ENCODE assay signal across 28 cellular contexts in genomic region chr7:114822844-114823243, GRCh38.
"Had no signal": no experiment of that assay in that cellular context is flagged by ENCODE, and none has a peak within 500 bp of the region (broad histone marks: within the 10 kb centered on the region; RNA-seq: fewer than 3 reads in every experiment).

No MANE protein-coding gene starts in this region.

- DNase-seq: activated CD4-positive, alpha-beta memory T cell treated with anti-CD3 and anti-CD28 coated beads for 36 hours; activated CD4-positive, alpha-beta T cell treated with anti-CD3 and anti-CD28 coated beads for 36 hours; activated CD4-positive, alpha-beta T cell treated with anti-CD3 and anti-CD28 coated beads, Interleukin-2, amount 50 U/mL, for 1 hour; activated CD8-positive, alpha-beta memory T cell treated with anti-CD3 and anti-CD28 coated beads, Interleukin-2, amount 50 U/mL, for 4 hours; activated effector memory CD4-positive, alpha-beta T cell treated with Interleukin-2 at 50 U/mL for 16 hours; activated naive CD4-positive, alpha-beta T cell treated with anti-CD3 and anti-CD28 coated beads, Interleukin-2, amount 10 ng/mL, durations not matched to agents 7 days and 5 days; activated naive CD8-positive, alpha-beta T cell treated with anti-CD3 and anti-CD28 coated beads, Interleukin-2, amount 50 U/mL, for 24 hours; activated T-cell treated with anti-CD3 and anti-CD28 coated beads, Interleukin-2, amount 50 U/mL, for 48 hours; anterior cingulate cortex; caudate nucleus; cerebellar nuclear complex; Kasumi-1; KG1; MM.1S; MV-4-11; NCI-H1092; NCI-H1436 treated with DMSO at 0.1 percent for 48 hours; NCI-H1694 treated with DMSO at 0.1 percent for 48 hours; NCI-H2029; NCI-H510A; NCI-H748 treated with DMSO at 0.1 percent for 48 hours; NK-92 treated with Interleukin-12 subunit alpha and Interleukin-12 subunit beta, amount 100 ng/mL, for 24 hours; SHP77; SJCRH30 had no signal

- H3K27me3 ChIP-seq: SJCRH30 had no signal

- H3K4me3 Mint-ChIP-seq: activated CD4-positive, alpha-beta memory T cell treated with anti-CD3 and anti-CD28 coated beads for 36 hours; activated CD4-positive, alpha-beta T cell treated with anti-CD3 and anti-CD28 coated beads for 36 hours; activated naive CD4-positive, alpha-beta T cell treated with anti-CD3 and anti-CD28 coated beads, Interleukin-2, amount 10 ng/mL, durations not matched to agents 7 days and 5 days; activated naive CD8-positive, alpha-beta T cell; activated naive CD8-positive, alpha-beta T cell treated with anti-CD3 and anti-CD28 coated beads, Interleukin-2, amount 50 U/mL, for 24 hours; brain had no signal

- H3K9me3 ChIP-seq: SJCRH30 had no signal

- H3K36me3 ChIP-seq: SJCRH30 had no signal

- H3K4me3 ChIP-seq: SJCRH30, SK-N-MC had no signal

- ATAC-seq: activated CD4-positive, alpha-beta T cell treated with anti-CD3 and anti-CD28 coated beads for 36 hours; activated CD4-positive, CD25-positive, alpha-beta regulatory T cell treated with anti-CD3 and anti-CD28 coated beads, Interleukin-2, amount 50 U/mL, for 24 hours; activated naive CD8-positive, alpha-beta T cell treated with anti-CD3 and anti-CD28 coated beads, Interleukin-2, amount 50 U/mL, for 24 hours had no signal

- H3K27me3 Mint-ChIP-seq: activated CD4-positive, alpha-beta memory T cell treated with anti-CD3 and anti-CD28 coated beads for 36 hours; activated CD4-positive, alpha-beta T cell treated with anti-CD3 and anti-CD28 coated beads for 36 hours; activated naive CD4-positive, alpha-beta T cell treated with anti-CD3 and anti-CD28 coated beads, Interleukin-2, amount 10 ng/mL, durations not matched to agents 7 days and 5 days; activated naive CD8-positive, alpha-beta T cell had no signal

- H3K27ac Mint-ChIP-seq: activated CD4-positive, alpha-beta memory T cell treated with anti-CD3 and anti-CD28 coated beads for 36 hours; activated CD4-positive, alpha-beta T cell treated with anti-CD3 and anti-CD28 coated beads for 36 hours; activated naive CD4-positive, alpha-beta T cell treated with anti-CD3 and anti-CD28 coated beads, Interleukin-2, amount 10 ng/mL, durations not matched to agents 7 days and 5 days; activated naive CD8-positive, alpha-beta T cell; activated naive CD8-positive, alpha-beta T cell treated with anti-CD3 and anti-CD28 coated beads, Interleukin-2, amount 50 U/mL, for 24 hours had no signal

- H3K27ac ChIP-seq: SJCRH30, SK-N-MC had no signal
